ENCODE assay signal across 31 cellular contexts in the genomic region with DNA sequence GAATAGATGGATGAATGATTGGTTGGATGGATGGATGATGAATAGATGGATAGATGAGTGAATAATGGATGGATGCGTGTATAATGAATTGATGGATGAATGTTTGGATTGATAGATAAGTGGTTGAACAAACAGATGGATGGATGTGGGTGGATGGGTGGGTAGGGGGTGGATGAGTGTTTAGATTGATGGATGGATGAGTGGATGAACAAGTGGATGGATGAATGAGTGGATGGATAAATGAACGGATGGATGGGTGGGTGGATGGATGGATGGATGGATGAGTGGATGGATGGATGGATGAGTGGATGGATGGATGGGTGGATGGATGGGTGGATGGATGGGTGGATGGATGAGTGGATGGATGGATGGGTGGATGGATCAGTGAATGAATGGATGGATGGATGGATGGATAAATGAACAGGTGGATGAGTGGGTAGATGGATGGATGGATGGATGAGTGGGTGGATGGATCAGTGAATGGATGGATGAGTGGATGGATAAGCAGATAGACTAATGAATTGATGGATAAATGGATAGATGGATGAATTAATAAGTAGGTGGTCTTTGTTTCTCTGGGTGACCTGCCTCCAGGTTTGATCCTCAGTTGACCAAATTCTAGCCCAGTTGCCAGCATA.
"Had no signal": no experiment of that assay in that cellular context is flagged by ENCODE, and none has a peak within 500 bp of the region (broad histone marks: within the 10 kb centered on the region; RNA-seq: fewer than 3 reads in every experiment).

No MANE protein-coding gene starts in this region.

- H3K27ac ChIP-seq: colonic mucosa, esophagus squamous epithelium, hepatocyte, prostate gland, right atrium auricular region, stomach, testis, tibial nerve, upper lobe of left lung, uterus had no signal

- H3K27ac Mint-ChIP-seq: dendritic cell treated with granulocyte-macrophage colony-stimulating factor and Interleukin-4, amounts not matched to agents 40 ng/mL and 50 ng/mL, for 4 days; memory B cell; naive B cell; natural killer cell treated with Interleukin-12 subunit alpha and Interleukin-12 subunit beta and Interleukin-15 and Interleukin-18, amount 100 ng/mL, for 72 hours had no signal

- DNase-seq: colonic mucosa; effector CD8-positive, alpha-beta T cell; erythroblast; esophagus squamous epithelium; foreskin melanocyte; head of caudate nucleus; kidney; mucosa of descending colon; naive B cell; nucleus accumbens; stimulated activated CD4-positive, alpha-beta T cell treated with anti-CD3 and anti-CD28 coated beads, Interleukin-12 subunit alpha, Interleukin-12 subunit beta, amount 100 ng/mL, for 4 hours; stimulated activated CD4-positive, alpha-beta T cell treated with anti-CD3 and anti-CD28 coated beads, Interleukin-1b, Interleukin-23, amount 100 ng/mL, for 48 hours; stimulated activated CD4-positive, alpha-beta T cell treated with anti-CD3 and anti-CD28 coated beads, Interleukin-4, amount 100 ng/mL, for 1 hour; stimulated activated CD8-positive, alpha-beta memory T cell treated with anti-CD3 and anti-CD28 coated beads, Interleukin-4, amount 100 ng/mL, for 48 hours; stimulated activated naive CD4-positive, alpha-beta T cell treated with Interleukin-2 at 50 U/mL for 16 hours; stomach; substantia nigra; testis; upper lobe of left lung; uterus had no signal

- H3K4me3 ChIP-seq: colonic mucosa, esophagus squamous epithelium, hepatocyte, lung, mucosa of descending colon, prostate gland, right atrium auricular region, smooth muscle cell, stomach, testis, tibial nerve, upper lobe of left lung, uterus had no signal

- H3K36me3 Mint-ChIP-seq: natural killer cell treated with Interleukin-12 subunit alpha and Interleukin-12 subunit beta and Interleukin-15 and Interleukin-18, amount 100 ng/mL, for 72 hours had no signal

- H3K9me3 ChIP-seq: colonic mucosa, esophagus squamous epithelium, mucosa of descending colon, prostate gland, right atrium auricular region, stomach, testis, tibial nerve, upper lobe of left lung, uterus had no signal

- H3K27me3 ChIP-seq: colonic mucosa, esophagus squamous epithelium, hepatocyte, right atrium auricular region, stomach, testis, tibial nerve, upper lobe of left lung, uterus had no signal

- H3K9me3 Mint-ChIP-seq: dendritic cell treated with granulocyte-macrophage colony-stimulating factor and Interleukin-4, amounts not matched to agents 40 ng/mL and 50 ng/mL, for 4 days; natural killer cell treated with Interleukin-12 subunit alpha and Interleukin-12 subunit beta and Interleukin-15 and Interleukin-18, amount 100 ng/mL, for 72 hours had no signal

- H3K4me1 ChIP-seq: colonic mucosa had no signal

- H2AFZ ChIP-seq: hepatocyte had no signal

- ATAC-seq: left lobe of liver; mucosa of descending colon; natural killer cell treated with Interleukin-12 subunit alpha and Interleukin-12 subunit beta and Interleukin-15 and Interleukin-18, amount 100 ng/mL, for 72 hours; sciatic nerve had no signal

- H3K4me2 ChIP-seq: hepatocyte, smooth muscle cell had no signal

- H3K27me3 Mint-ChIP-seq: naive B cell had no signal

- H3K36me3 ChIP-seq: colonic mucosa, uterus had no signal

- H3K4me3 Mint-ChIP-seq: dendritic cell treated with granulocyte-macrophage colony-stimulating factor and Interleukin-4, amounts not matched to agents 40 ng/mL and 50 ng/mL, for 4 days; memory B cell; natural killer cell treated with Interleukin-12 subunit alpha and Interleukin-12 subunit beta and Interleukin-15 and Interleukin-18, amount 100 ng/mL, for 72 hours had no signal
